ENCODE assay signal across 17 cellular contexts in genomic region chr14:71526388-71526787, GRCh38.
DNase-seq lines count a peak whose midpoint lies in the region; ATAC-seq, FAIRE-seq and TF ChIP-seq lines count a peak whose summit lies in the region.
"Had no signal": no experiment of that assay in that cellular context is flagged by ENCODE, and none has a peak within 500 bp of the region (broad histone marks: within the 10 kb centered on the region; RNA-seq: fewer than 3 reads in every experiment).

No MANE protein-coding gene starts in this region.

- no peak for FAIRE-seq in GM12878 (lab: Jason Lieb, UNC)
- FAIRE-seq: A204.1, H54 had no signal

- H3K9me3 ChIP-seq in WERI-Rb-1 (ENCODE audit: severe bottlenecking): no peaks in the 10 kb centered on the region
- no peaks in the 10 kb centered on the region for H3K9me3 ChIP-seq in GM12878 (replicated peaks; ENCODE audit: control insufficient read depth, insufficient read depth, low read length)
- H3K9me3 ChIP-seq: Caco-2 had no signal

- H3K36me3 Mint-ChIP-seq in memory B cell: peaks cover 37% of the 10 kb centered on the region
- peaks cover 21% of the 10 kb centered on the region for H3K36me3 Mint-ChIP-seq in activated CD8-positive, alpha-beta T cell treated with anti-CD3 and anti-CD28 coated beads, Interleukin-2, amount 10 ng/mL, durations not matched to agents 7 days and 5 days (ENCODE audit: low read depth)

- no peaks in the 10 kb centered on the region for H3K27me3 Mint-ChIP-seq in memory B cell
- H3K27me3 Mint-ChIP-seq in activated CD8-positive, alpha-beta T cell treated with anti-CD3 and anti-CD28 coated beads, Interleukin-2, amount 10 ng/mL, durations not matched to agents 7 days and 5 days (ENCODE audit: low read depth): no peaks in the 10 kb centered on the region
- H3K27me3 Mint-ChIP-seq: CD4-positive, alpha-beta T cell had no signal

- H3K4me1 ChIP-seq in GM12878 (ENCODE audit: control insufficient read depth, insufficient read depth, low read length): peaks cover 26% of the 10 kb centered on the region

- no peak for TF ChIP-seq CTCF in WERI-Rb-1 (IDR thresholded peaks at IDR 0.05; ENCODE audit: low read depth, low read length)
- no peak for TF ChIP-seq CTCF in GM12878 (IDR thresholded peaks at IDR 0.05 in 2 of 3, conservative IDR thresholded peaks at IDR 0.05 in 1 of 3; ENCODE audit: control insufficient read depth in 2 of 3, extremely low read depth in 1 of 3, insufficient read depth in 1 of 3, low read depth in 3 of 3, low read length in 3 of 3)

- no peak for TF ChIP-seq RAD21 in GM12878 (IDR thresholded peaks at IDR 0.05; ENCODE audit: insufficient read depth, low read depth, low read length)

- CTCF ChIA-PET in GM12878 (lab: Yijun Ruan, JAX): interaction anchor here (1.2 to 1.6 kb wide), 2 partner anchors 24 to 204 kb away, joined by 4 read pairs; no protein-coding TSS in a partner anchor
- CTCF ChIA-PET in activated CD8-positive, alpha-beta T cell treated with anti-CD3 and anti-CD28 coated beads, Interleukin-2, amount 10 ng/mL, durations not matched to agents 7 days and 5 days (lab: Charles Lee): no interaction called here

- ATAC-seq in GM12878: no peak
- ATAC-seq in memory B cell (ENCODE audit: low read depth): no peak
- ATAC-seq in activated CD8-positive, alpha-beta T cell treated with anti-CD3 and anti-CD28 coated beads, Interleukin-2, amount 10 ng/mL, durations not matched to agents 7 days and 5 days: no peak
- ATAC-seq: GM23338 had no signal

- H3K79me2 ChIP-seq in GM12878 (ENCODE audit: control insufficient read depth, insufficient read depth, low read length): peaks cover 47% of the 10 kb centered on the region

- H3K27ac Mint-ChIP-seq in memory B cell: peak overlapping the region; percentile 7
- H3K27ac Mint-ChIP-seq in activated CD8-positive, alpha-beta T cell treated with anti-CD3 and anti-CD28 coated beads, Interleukin-2, amount 10 ng/mL, durations not matched to agents 7 days and 5 days: no peak overlapping the region
- H3K27ac Mint-ChIP-seq: CD4-positive, alpha-beta T cell; GM23338 had no signal

- no peaks in the 10 kb centered on the region for H4K20me1 ChIP-seq in GM12878 (ENCODE audit: control insufficient read depth, insufficient read depth)

- TF ChIP-seq POLR2A in GM12878 (IDR thresholded peaks at IDR 0.05; ENCODE audit: low read depth, low read length): no peak

- H3K9ac ChIP-seq in GM12878 (ENCODE audit: control insufficient read depth, insufficient read depth, low read length): no peak overlapping the region

- SMC1A ChIA-PET in GM12878 (lab: Charles Lee; ENCODE audit: uncharacterized antibody, unreplicated experiment): interaction anchor here (0.8 to 10.2 kb wide), 9 partner anchors 12 to 140 kb away, joined by 3 to 108 read pairs (median 4); no protein-coding TSS in a partner anchor

- BruUV-seq in GM12878 (replicated peaks; lab: Mats Ljungman, UMichigan): no TSS peak

- H3K4me3 Mint-ChIP-seq in memory B cell: no peak overlapping the region
- no peak overlapping the region for H3K4me3 Mint-ChIP-seq in activated CD8-positive, alpha-beta T cell treated with anti-CD3 and anti-CD28 coated beads, Interleukin-2, amount 10 ng/mL, durations not matched to agents 7 days and 5 days
- H3K4me3 Mint-ChIP-seq: CD4-positive, alpha-beta T cell; GM23338 had no signal

- no peak overlapping the region for H3K4me2 ChIP-seq in GM12878 (ENCODE audit: control insufficient read depth, insufficient read depth)
- H3K4me2 ChIP-seq: GM23338 had no signal

- H3K36me3 ChIP-seq in WERI-Rb-1: no peaks in the 10 kb centered on the region
- peaks cover 2 to 6% of the 10 kb centered on the region in 2 experiments; a peak in 3 of 4 replicates for H3K36me3 ChIP-seq in GM12878 (ENCODE audit: control insufficient read depth in 2 of 2, insufficient read depth in 2 of 2, low read length in 1 of 2)

- no peak for DNase-seq in WERI-Rb-1
- DNase-seq in GM12878 (ENCODE audit: low read depth, low spot score): no peak
- no peak for DNase-seq in memory B cell (ENCODE audit: low spot score in 2 of 2)
- no peak for DNase-seq in activated CD8-positive, alpha-beta T cell treated with anti-CD3 and anti-CD28 coated beads, Interleukin-2, amount 10 ng/mL, durations not matched to agents 7 days and 5 days
- no peak for DNase-seq in NCI-H524 (lab: John Stamatoyannopoulos, UW)
- DNase-seq in SIG-M5 (lab: John Stamatoyannopoulos, UW): no peak
- DNase-seq: AML-193; Caco-2; CD4-positive, alpha-beta T cell; DMS153; DMS79; GDM1; HCEC 1CT had no signal

- WGBS in GM12878 (ENCODE audit: insufficient coverage, insufficient replicate concordance, low lambda C conversion rate, missing lambda C conversion rate): 95% methylated on average over 3 of the region's 3 CpGs

- H3K27ac ChIP-seq in WERI-Rb-1 (peak overlapping the region; percentile 38), GM12878 (ENCODE audit: control insufficient read depth, insufficient read depth) (no peak overlapping the region)
- H3K27ac ChIP-seq: C4-2B had no signal

- H3K4me1 Mint-ChIP-seq in memory B cell: peaks cover 19% of the 10 kb centered on the region
- peaks cover 9% of the 10 kb centered on the region for H3K4me1 Mint-ChIP-seq in activated CD8-positive, alpha-beta T cell treated with anti-CD3 and anti-CD28 coated beads, Interleukin-2, amount 10 ng/mL, durations not matched to agents 7 days and 5 days (ENCODE audit: low read depth)
- H3K4me1 Mint-ChIP-seq: GM23338 had no signal

- no peak for TF ChIP-seq EP300 in GM12878 (IDR thresholded peaks at IDR 0.05; ENCODE audit: borderline replicate concordance in 1 of 2, control insufficient read depth in 1 of 2, low read depth in 2 of 2, low read length in 2 of 2)

- no peak overlapping the region for H2AFZ ChIP-seq in GM12878 (ENCODE audit: control insufficient read depth, low read depth, low read length)
- H2AFZ ChIP-seq: GM23338 had no signal

- POLR2A ChIA-PET in GM12878 (lab: Charles Lee): interaction anchor here (0.9 to 5.3 kb wide), 4 partner anchors 9 to 42 kb away, joined by 3 to 25 read pairs (median 4); no protein-coding TSS in a partner anchor
- POLR2A ChIA-PET in activated CD8-positive, alpha-beta T cell treated with anti-CD3 and anti-CD28 coated beads, Interleukin-2, amount 10 ng/mL, durations not matched to agents 7 days and 5 days (lab: Charles Lee): no interaction called here

- RAD21 ChIA-PET in GM12878 (lab: Charles Lee; ENCODE audit: unreplicated experiment): interaction anchor here (0.7 to 3.0 kb wide), 5 partner anchors 9 to 54 kb away, joined by 3 to 15 read pairs (median 4); no protein-coding TSS in a partner anchor

- in situ Hi-C loops in GM12878 (cut with MboI): no loop called here

- no peaks in the 10 kb centered on the region for H3K9me3 Mint-ChIP-seq in memory B cell
- H3K9me3 Mint-ChIP-seq in activated CD8-positive, alpha-beta T cell treated with anti-CD3 and anti-CD28 coated beads, Interleukin-2, amount 10 ng/mL, durations not matched to agents 7 days and 5 days (ENCODE audit: insufficient read depth): no peaks in the 10 kb centered on the region
- H3K9me3 Mint-ChIP-seq: CD4-positive, alpha-beta T cell; GM23338 had no signal

- intact Hi-C loops in GM12878 (cut with micrococcal nuclease; ENCODE audit: unreplicated experiment): loop anchor here (10.0 kb wide), 1 partner anchor 202 kb away; the partner anchor contains the start of gene SIPA1L1

- H3K4me3 ChIP-seq in WERI-Rb-1 (ENCODE audit: low read depth, low read length) (no peak overlapping the region), GM12878 (no peak overlapping the region)
- H3K4me3 ChIP-seq: GM23338 had no signal

- H3K27me3 ChIP-seq in WERI-Rb-1 (ENCODE audit: insufficient read depth, low read depth, severe bottlenecking): no peaks in the 10 kb centered on the region
- no peaks in the 10 kb centered on the region for H3K27me3 ChIP-seq in GM12878 (replicated peaks in 1 of 2; ENCODE audit: control insufficient read depth in 2 of 2, insufficient read depth in 2 of 2, low read length in 1 of 2)

TF ChIP-seq in GM12878, 131 proteins besides CTCF, POLR2A, EP300 and RAD21:
- no peak for TF ChIP-seq ZNF622 (IDR thresholded peaks at IDR 0.05)
- no peak for TF ChIP-seq RFX5 (IDR thresholded peaks at IDR 0.05; ENCODE audit: low read depth, low read length)
- TF ChIP-seq ZBTB40 (IDR thresholded peaks at IDR 0.05; ENCODE audit: borderline replicate concordance): peak; percentile 81
